ENCODE assay signal across 2 cellular contexts in the genomic region with DNA sequence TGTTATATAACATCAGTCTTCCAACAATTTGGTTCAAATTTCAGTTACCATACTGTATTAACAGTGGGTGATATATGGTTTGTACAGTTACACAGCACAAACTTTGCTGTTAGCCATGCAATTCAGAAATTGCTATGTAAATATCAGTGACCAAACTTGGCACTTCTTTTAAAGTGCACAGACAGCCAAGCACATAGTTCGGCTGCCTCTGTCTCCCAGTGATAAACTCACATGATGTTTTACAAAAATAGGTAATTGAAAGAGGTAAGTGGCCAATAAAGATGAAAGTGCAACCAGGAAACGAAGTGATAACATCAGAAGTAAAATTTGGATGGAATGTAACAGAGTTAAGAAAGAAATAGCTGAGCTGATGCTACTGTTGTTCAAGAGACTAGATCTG.
TF ChIP-seq lines count a peak whose summit lies in the region.

No MANE protein-coding gene starts in this region.

TF ChIP-seq in HEK293T, 16 proteins besides CTCF, POLR2A, EP300 and RAD21 (continued from another document):
- TF ChIP-seq, protein P1, sequence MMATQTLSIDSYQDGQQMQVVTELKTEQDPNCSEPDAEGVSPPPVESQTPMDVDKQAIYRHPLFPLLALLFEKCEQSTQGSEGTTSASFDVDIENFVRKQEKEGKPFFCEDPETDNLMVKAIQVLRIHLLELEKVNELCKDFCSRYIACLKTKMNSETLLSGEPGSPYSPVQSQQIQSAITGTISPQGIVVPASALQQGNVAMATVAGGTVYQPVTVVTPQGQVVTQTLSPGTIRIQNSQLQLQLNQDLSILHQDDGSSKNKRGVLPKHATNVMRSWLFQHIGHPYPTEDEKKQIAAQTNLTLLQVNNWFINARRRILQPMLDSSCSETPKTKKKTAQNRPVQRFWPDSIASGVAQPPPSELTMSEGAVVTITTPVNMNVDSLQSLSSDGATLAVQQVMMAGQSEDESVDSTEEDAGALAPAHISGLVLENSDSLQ (IDR thresholded peaks at IDR 0.05): no peak
- TF ChIP-seq FOXM1 (IDR thresholded peaks at IDR 0.05; ENCODE audit: borderline replicate concordance) (no peak), L3MBTL2 (conservative IDR thresholded peaks at IDR 0.05) (no peak)

TF ChIP-seq in H1, 55 proteins besides CTCF, POLR2A, EP300 and RAD21 (continued from another document):
- TF ChIP-seq, protein P2, sequence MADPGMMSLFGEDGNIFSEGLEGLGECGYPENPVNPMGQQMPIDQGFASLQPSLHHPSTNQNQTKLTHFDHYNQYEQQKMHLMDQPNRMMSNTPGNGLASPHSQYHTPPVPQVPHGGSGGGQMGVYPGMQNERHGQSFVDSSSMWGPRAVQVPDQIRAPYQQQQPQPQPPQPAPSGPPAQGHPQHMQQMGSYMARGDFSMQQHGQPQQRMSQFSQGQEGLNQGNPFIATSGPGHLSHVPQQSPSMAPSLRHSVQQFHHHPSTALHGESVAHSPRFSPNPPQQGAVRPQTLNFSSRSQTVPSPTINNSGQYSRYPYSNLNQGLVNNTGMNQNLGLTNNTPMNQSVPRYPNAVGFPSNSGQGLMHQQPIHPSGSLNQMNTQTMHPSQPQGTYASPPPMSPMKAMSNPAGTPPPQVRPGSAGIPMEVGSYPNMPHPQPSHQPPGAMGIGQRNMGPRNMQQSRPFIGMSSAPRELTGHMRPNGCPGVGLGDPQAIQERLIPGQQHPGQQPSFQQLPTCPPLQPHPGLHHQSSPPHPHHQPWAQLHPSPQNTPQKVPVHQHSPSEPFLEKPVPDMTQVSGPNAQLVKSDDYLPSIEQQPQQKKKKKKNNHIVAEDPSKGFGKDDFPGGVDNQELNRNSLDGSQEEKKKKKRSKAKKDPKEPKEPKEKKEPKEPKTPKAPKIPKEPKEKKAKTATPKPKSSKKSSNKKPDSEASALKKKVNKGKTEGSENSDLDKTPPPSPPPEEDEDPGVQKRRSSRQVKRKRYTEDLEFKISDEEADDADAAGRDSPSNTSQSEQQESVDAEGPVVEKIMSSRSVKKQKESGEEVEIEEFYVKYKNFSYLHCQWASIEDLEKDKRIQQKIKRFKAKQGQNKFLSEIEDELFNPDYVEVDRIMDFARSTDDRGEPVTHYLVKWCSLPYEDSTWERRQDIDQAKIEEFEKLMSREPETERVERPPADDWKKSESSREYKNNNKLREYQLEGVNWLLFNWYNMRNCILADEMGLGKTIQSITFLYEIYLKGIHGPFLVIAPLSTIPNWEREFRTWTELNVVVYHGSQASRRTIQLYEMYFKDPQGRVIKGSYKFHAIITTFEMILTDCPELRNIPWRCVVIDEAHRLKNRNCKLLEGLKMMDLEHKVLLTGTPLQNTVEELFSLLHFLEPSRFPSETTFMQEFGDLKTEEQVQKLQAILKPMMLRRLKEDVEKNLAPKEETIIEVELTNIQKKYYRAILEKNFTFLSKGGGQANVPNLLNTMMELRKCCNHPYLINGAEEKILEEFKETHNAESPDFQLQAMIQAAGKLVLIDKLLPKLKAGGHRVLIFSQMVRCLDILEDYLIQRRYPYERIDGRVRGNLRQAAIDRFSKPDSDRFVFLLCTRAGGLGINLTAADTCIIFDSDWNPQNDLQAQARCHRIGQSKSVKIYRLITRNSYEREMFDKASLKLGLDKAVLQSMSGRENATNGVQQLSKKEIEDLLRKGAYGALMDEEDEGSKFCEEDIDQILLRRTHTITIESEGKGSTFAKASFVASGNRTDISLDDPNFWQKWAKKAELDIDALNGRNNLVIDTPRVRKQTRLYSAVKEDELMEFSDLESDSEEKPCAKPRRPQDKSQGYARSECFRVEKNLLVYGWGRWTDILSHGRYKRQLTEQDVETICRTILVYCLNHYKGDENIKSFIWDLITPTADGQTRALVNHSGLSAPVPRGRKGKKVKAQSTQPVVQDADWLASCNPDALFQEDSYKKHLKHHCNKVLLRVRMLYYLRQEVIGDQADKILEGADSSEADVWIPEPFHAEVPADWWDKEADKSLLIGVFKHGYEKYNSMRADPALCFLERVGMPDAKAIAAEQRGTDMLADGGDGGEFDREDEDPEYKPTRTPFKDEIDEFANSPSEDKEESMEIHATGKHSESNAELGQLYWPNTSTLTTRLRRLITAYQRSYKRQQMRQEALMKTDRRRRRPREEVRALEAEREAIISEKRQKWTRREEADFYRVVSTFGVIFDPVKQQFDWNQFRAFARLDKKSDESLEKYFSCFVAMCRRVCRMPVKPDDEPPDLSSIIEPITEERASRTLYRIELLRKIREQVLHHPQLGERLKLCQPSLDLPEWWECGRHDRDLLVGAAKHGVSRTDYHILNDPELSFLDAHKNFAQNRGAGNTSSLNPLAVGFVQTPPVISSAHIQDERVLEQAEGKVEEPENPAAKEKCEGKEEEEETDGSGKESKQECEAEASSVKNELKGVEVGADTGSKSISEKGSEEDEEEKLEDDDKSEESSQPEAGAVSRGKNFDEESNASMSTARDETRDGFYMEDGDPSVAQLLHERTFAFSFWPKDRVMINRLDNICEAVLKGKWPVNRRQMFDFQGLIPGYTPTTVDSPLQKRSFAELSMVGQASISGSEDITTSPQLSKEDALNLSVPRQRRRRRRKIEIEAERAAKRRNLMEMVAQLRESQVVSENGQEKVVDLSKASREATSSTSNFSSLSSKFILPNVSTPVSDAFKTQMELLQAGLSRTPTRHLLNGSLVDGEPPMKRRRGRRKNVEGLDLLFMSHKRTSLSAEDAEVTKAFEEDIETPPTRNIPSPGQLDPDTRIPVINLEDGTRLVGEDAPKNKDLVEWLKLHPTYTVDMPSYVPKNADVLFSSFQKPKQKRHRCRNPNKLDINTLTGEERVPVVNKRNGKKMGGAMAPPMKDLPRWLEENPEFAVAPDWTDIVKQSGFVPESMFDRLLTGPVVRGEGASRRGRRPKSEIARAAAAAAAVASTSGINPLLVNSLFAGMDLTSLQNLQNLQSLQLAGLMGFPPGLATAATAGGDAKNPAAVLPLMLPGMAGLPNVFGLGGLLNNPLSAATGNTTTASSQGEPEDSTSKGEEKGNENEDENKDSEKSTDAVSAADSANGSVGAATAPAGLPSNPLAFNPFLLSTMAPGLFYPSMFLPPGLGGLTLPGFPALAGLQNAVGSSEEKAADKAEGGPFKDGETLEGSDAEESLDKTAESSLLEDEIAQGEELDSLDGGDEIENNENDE (IDR thresholded peaks at IDR 0.05; ENCODE audit: insufficient replicate concordance, low read length): no peak
- no peak for TF ChIP-seq ATF2 (IDR thresholded peaks at IDR 0.05; ENCODE audit: low read length)
- no peak for TF ChIP-seq YY1 (IDR thresholded peaks at IDR 0.05; ENCODE audit: low read depth, low read length)
- TF ChIP-seq, protein P3, sequence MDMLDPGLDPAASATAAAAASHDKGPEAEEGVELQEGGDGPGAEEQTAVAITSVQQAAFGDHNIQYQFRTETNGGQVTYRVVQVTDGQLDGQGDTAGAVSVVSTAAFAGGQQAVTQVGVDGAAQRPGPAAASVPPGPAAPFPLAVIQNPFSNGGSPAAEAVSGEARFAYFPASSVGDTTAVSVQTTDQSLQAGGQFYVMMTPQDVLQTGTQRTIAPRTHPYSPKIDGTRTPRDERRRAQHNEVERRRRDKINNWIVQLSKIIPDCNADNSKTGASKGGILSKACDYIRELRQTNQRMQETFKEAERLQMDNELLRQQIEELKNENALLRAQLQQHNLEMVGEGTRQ (IDR thresholded peaks at IDR 0.05; ENCODE audit: low read length): no peak
- TF ChIP-seq POLR2AphosphoS5 (IDR thresholded peaks at IDR 0.05; ENCODE audit: low read depth, low read length): no peak
- TF ChIP-seq CEBPB (IDR thresholded peaks at IDR 0.05; ENCODE audit: low read depth, low read length): no peak
- TF ChIP-seq CTBP2 (IDR thresholded peaks at IDR 0.05; ENCODE audit: borderline replicate concordance, insufficient read depth, insufficient read length, low read length): no peak
- no peak for TF ChIP-seq NANOG (IDR thresholded peaks at IDR 0.05; ENCODE audit: insufficient read depth, low read depth, low read length, poor library complexity, severe bottlenecking)
- TF ChIP-seq KDM5A (IDR thresholded peaks at IDR 0.05; ENCODE audit: low read length): no peak
- TF ChIP-seq GTF2F1 (IDR thresholded peaks at IDR 0.05; ENCODE audit: borderline replicate concordance, low read depth, low read length): no peak
- TF ChIP-seq TCF12 (IDR thresholded peaks at IDR 0.05; ENCODE audit: low read depth, low read length): no peak
